23 cellular contexts compared by ENCODE assay signal in genomic region chr17:17558431-17558830, GRCh38. TPM values are rescaled to one million over a fixed set of nuclear protein-coding genes. Genes with fewer than 3 reads are reported as not detected.
DNase-seq lines count a peak whose midpoint lies in the region; ATAC-seq and TF ChIP-seq lines count a peak whose summit lies in the region.
"Had no signal": no experiment of that assay in that cellular context is flagged by ENCODE, and none has a peak within 500 bp of the region (broad histone marks: within the 10 kb centered on the region; RNA-seq: fewer than 3 reads in every experiment).

No MANE protein-coding gene starts in this region.

- H3K9me3 Mint-ChIP-seq in immature natural killer cell, result no peaks in the 10 kb centered on the region
- H3K9me3 Mint-ChIP-seq in activated T-cell treated with anti-CD3 and anti-CD28 coated beads, Interleukin-2, amount 50 U/mL, for 72 hours, result no peaks in the 10 kb centered on the region
- H3K9me3 Mint-ChIP-seq: CD14-positive monocyte; CD4-positive, alpha-beta T cell; CD8-positive, alpha-beta memory T cell had no signal

- H3K4me1 Mint-ChIP-seq in immature natural killer cell, result no peaks in the 10 kb centered on the region
- H3K4me1 Mint-ChIP-seq in activated T-cell treated with anti-CD3 and anti-CD28 coated beads, Interleukin-2, amount 50 U/mL, for 72 hours (ENCODE audit: low read depth), result no peaks in the 10 kb centered on the region
- H3K4me1 Mint-ChIP-seq: CD8-positive, alpha-beta memory T cell had no signal

- H3K27me3 Mint-ChIP-seq in immature natural killer cell (ENCODE audit: low read depth in 3 of 3), result peaks cover 0 to 1% (median 0%) of the 10 kb centered on the region in 3 donors
- no peaks in the 10 kb centered on the region for H3K27me3 Mint-ChIP-seq in activated T-cell treated with anti-CD3 and anti-CD28 coated beads, Interleukin-2, amount 50 U/mL, for 72 hours (ENCODE audit: low read depth)
- H3K27me3 Mint-ChIP-seq: CD4-positive, alpha-beta T cell had no signal

- no peak overlapping the region for H2BK20ac ChIP-seq in IMR-90 (ENCODE audit: low read depth, low read length)

- no peak overlapping the region for H4K8ac ChIP-seq in IMR-90 (ENCODE audit: low read depth in 2 of 2, low read length in 2 of 2)

- no peak for TF ChIP-seq CTCF in left ventricle myocardium inferior (IDR thresholded peaks at IDR 0.05; ENCODE audit: borderline replicate concordance)
- TF ChIP-seq CTCF in heart left ventricle (IDR thresholded peaks at IDR 0.05), result no peak
- TF ChIP-seq CTCF in IMR-90 (conservative IDR thresholded peaks at IDR 0.05; ENCODE audit: low read depth, low read length), result no peak

- no peak overlapping the region for H3K4ac ChIP-seq in IMR-90 (ENCODE audit: low read depth, low read length)

- CTCF ChIA-PET in IMR-90 (lab: Yijun Ruan, JAX), result no interaction called here

- peak overlapping the region; percentile 3 for H2AK9ac ChIP-seq in IMR-90 (replicated peaks; ENCODE audit: low read depth, low read length, poor library complexity)

- no peaks in the 10 kb centered on the region; a peak in 1 of 4 replicates for H3K79me1 ChIP-seq in IMR-90 (ENCODE audit: low read depth in 1 of 2, low read length in 2 of 2)

- ATAC-seq in heart left ventricle, result no peak
- no peak for ATAC-seq in IMR-90 (ENCODE audit: low read depth)
- no peak for ATAC-seq in activated T-cell treated with anti-CD3 and anti-CD28 coated beads, Interleukin-2, amount 50 U/mL, for 72 hours (replicated peaks in 1 of 2)
- ATAC-seq: A549, GM12878, HCT116 had no signal

- H3K4me3 ChIP-seq in left ventricle myocardium inferior, result no peak overlapping the region
- no peak overlapping the region for H3K4me3 ChIP-seq in heart left ventricle
- H3K4me3 ChIP-seq in BLaER1 treated with 17β-estradiol and CSF1 and Interleukin-3, amounts not matched to agents 10 nM and 100 nM, result no peak overlapping the region
- no peak overlapping the region for H3K4me3 ChIP-seq in IMR-90 (ENCODE audit: insufficient read depth, low read depth, low read length)
- H3K4me3 ChIP-seq: A549, GM12878, GM23248 had no signal

- no peak overlapping the region for H3K18ac ChIP-seq in IMR-90 (ENCODE audit: low read depth, low read length)

- no peak overlapping the region for H2BK5ac ChIP-seq in IMR-90 (ENCODE audit: low read depth, low read length, poor library complexity, severe bottlenecking)

- TF ChIP-seq POLR2A in heart left ventricle (IDR thresholded peaks at IDR 0.05), result no peak
- no peak for TF ChIP-seq POLR2A in IMR-90 (IDR thresholded peaks at IDR 0.05; ENCODE audit: low read depth, low read length)

- no peak overlapping the region for H2AK5ac ChIP-seq in IMR-90 (ENCODE audit: low read depth, low read length)

- H3K56ac ChIP-seq in IMR-90 (ENCODE audit: extremely low read depth, insufficient read depth, low read length), result no peak overlapping the region

- intact Hi-C loops in left ventricle myocardium inferior (cut with micrococcal nuclease) (no loop called here), heart left ventricle (cut with DNase I) (no loop called here), IMR-90 (cut with micrococcal nuclease) (no loop called here)

- no peaks in the 10 kb centered on the region for H3K27me3 ChIP-seq in left ventricle myocardium inferior (ENCODE audit: low read depth)
- H3K27me3 ChIP-seq in heart left ventricle, result no peaks in the 10 kb centered on the region
- H3K27me3 ChIP-seq in BLaER1 treated with 17β-estradiol and CSF1 and Interleukin-3, amounts not matched to agents 10 nM and 100 nM, result peaks cover 0 to 13% (median 0%) of the 10 kb centered on the region in 11 experiments; a peak in 2 of 22 replicates
- H3K27me3 ChIP-seq in IMR-90 (ENCODE audit: control insufficient read depth, insufficient read depth, low read length), result no peaks in the 10 kb centered on the region
- H3K27me3 ChIP-seq: BE2C had no signal

- dilution Hi-C loops in IMR-90 (cut with HindIII; ENCODE audit: low sequenced_read_pairs, unreplicated experiment), result no loop called here

- no peak overlapping the region for H2BK15ac ChIP-seq in IMR-90 (ENCODE audit: low read depth, low read length)

- no peak overlapping the region for H4K91ac ChIP-seq in IMR-90 (ENCODE audit: insufficient read depth, low read depth, low read length)

- DNase-seq in left ventricle myocardium inferior (no peak), heart left ventricle (no peak), IMR-90 (no peak), immature natural killer cell (no peak), NCI-H1105 (lab: John Stamatoyannopoulos, UW) (no peak)
- no peak for DNase-seq in activated T-cell treated with anti-CD3 and anti-CD28 coated beads, Interleukin-2, amount 50 U/mL, for 72 hours
- DNase-seq: 8988T; ACHN; AML-193; BE2C; CD4-positive, alpha-beta T cell; CD8-positive, alpha-beta memory T cell; DMS 273 treated with DMSO at 0.1 percent for 48 hours; DMS79; EL; GDM1; GM23248; H7 had no signal

- H3K9me1 ChIP-seq in IMR-90 (ENCODE audit: insufficient read depth, low read length), result no peaks in the 10 kb centered on the region

- no peaks in the 10 kb centered on the region for H3K36me3 Mint-ChIP-seq in immature natural killer cell
- H3K36me3 Mint-ChIP-seq in activated T-cell treated with anti-CD3 and anti-CD28 coated beads, Interleukin-2, amount 50 U/mL, for 72 hours (ENCODE audit: insufficient read depth in 2 of 2), result no peaks in the 10 kb centered on the region
- H3K36me3 Mint-ChIP-seq: CD8-positive, alpha-beta memory T cell had no signal

- H3K36me3 ChIP-seq in left ventricle myocardium inferior (no peaks in the 10 kb centered on the region), heart left ventricle (no peaks in the 10 kb centered on the region), IMR-90 (ENCODE audit: control insufficient read depth, insufficient read depth, low read length) (no peaks in the 10 kb centered on the region)
- no peaks in the 10 kb centered on the region for H3K36me3 ChIP-seq in BLaER1 treated with 17β-estradiol and CSF1 and Interleukin-3, amounts not matched to agents 10 nM and 100 nM
- H3K36me3 ChIP-seq: BE2C had no signal

- no peak overlapping the region for H3K4me3 Mint-ChIP-seq in immature natural killer cell
- no peak overlapping the region for H3K4me3 Mint-ChIP-seq in activated T-cell treated with anti-CD3 and anti-CD28 coated beads, Interleukin-2, amount 50 U/mL, for 72 hours
- H3K4me3 Mint-ChIP-seq: CD14-positive monocyte; CD4-positive, alpha-beta T cell had no signal

- H4K5ac ChIP-seq in IMR-90 (ENCODE audit: low read depth, low read length), result no peak overlapping the region

- POLR2A ChIA-PET in IMR-90 (lab: Charles Lee; ENCODE audit: unreplicated experiment), result no interaction called here

- H3K14ac ChIP-seq in IMR-90 (replicated peaks; ENCODE audit: low read depth, low read length), result no peak overlapping the region

- 90 to 92% (median 92%) methylated on average over 8 of the region's 8 CpGs for WGBS in heart left ventricle, 4 donors
- WGBS in IMR-90 (ENCODE audit: extremely low coverage in 2 of 2, insufficient read length in 1 of 2), 2 experiments, result 93% methylated on average over 4 of the region's 8 CpGs; no CpG with 5 or more reads in 1 of the 2 experiments

- H3K4me2 ChIP-seq in BLaER1 treated with 17β-estradiol and CSF1 and Interleukin-3, amounts not matched to agents 10 nM and 100 nM, result peak overlapping the region in 9 of 11 experiments; percentile 68 to 96 (median 84); a peak in 17 of 22 replicates
- no peak overlapping the region for H3K4me2 ChIP-seq in IMR-90 (ENCODE audit: low read depth, low read length)
- H3K4me2 ChIP-seq: A549 had no signal

- no TSS peak for BruUV-seq in IMR-90 (replicated peaks; lab: Mats Ljungman, UMichigan)

- TF ChIP-seq RAD21 in IMR-90 (IDR thresholded peaks at IDR 0.05; ENCODE audit: low read length), result no peak

- H3K23ac ChIP-seq in IMR-90 (ENCODE audit: low read depth, low read length), result no peak overlapping the region

- H2BK120ac ChIP-seq in IMR-90 (ENCODE audit: low read depth, low read length), result no peak overlapping the region

- peak overlapping the region; percentile 64 for H3K27ac ChIP-seq in left ventricle myocardium inferior (replicated peaks)
- no peak overlapping the region for H3K27ac ChIP-seq in heart left ventricle
- H3K27ac ChIP-seq in BLaER1 treated with 17β-estradiol and CSF1 and Interleukin-3, amounts not matched to agents 10 nM and 100 nM, result no peak overlapping the region
- no peak overlapping the region for H3K27ac ChIP-seq in IMR-90 (ENCODE audit: insufficient read depth, low read length)
- H3K27ac ChIP-seq: A549, GM23248 had no signal

- no peaks in the 10 kb centered on the region for H3K9me3 ChIP-seq in left ventricle myocardium inferior (replicated peaks)
- H3K9me3 ChIP-seq in heart left ventricle, result no peaks in the 10 kb centered on the region
- no peaks in the 10 kb centered on the region for H3K9me3 ChIP-seq in BLaER1 treated with 17β-estradiol and CSF1 and Interleukin-3, amounts not matched to agents 10 nM and 100 nM (replicated peaks in 1 of 11)
- no peaks in the 10 kb centered on the region for H3K9me3 ChIP-seq in IMR-90 (ENCODE audit: control insufficient read depth, insufficient read depth, low read length)
- H3K9me3 ChIP-seq: A549, BE2C had no signal

- in situ Hi-C loops in IMR-90 (cut with MboI; ENCODE audit: low sequenced_read_pairs), result no loop called here

- H4K20me1 ChIP-seq in BLaER1 treated with 17β-estradiol and CSF1 and Interleukin-3, amounts not matched to agents 10 nM and 100 nM, result peaks cover 0 to 44% (median 13%) of the 10 kb centered on the region in 11 experiments; a peak in 10 of 22 replicates
- H4K20me1 ChIP-seq in IMR-90 (ENCODE audit: insufficient read depth, low read length), result peaks cover 4% of the 10 kb centered on the region; the same call in 1 of the 2 replicates

- H2AFZ ChIP-seq in IMR-90 (replicated peaks; ENCODE audit: low read length, poor library complexity), result no peak overlapping the region
- H2AFZ ChIP-seq: GM23248 had no signal

- H3K9ac ChIP-seq in BLaER1 treated with 17β-estradiol and CSF1 and Interleukin-3, amounts not matched to agents 10 nM and 100 nM, result no peak overlapping the region
- no peak overlapping the region for H3K9ac ChIP-seq in IMR-90 (ENCODE audit: low read depth, low read length)
- H3K9ac ChIP-seq: GM23248 had no signal

- H3K4me1 ChIP-seq in left ventricle myocardium inferior, result peaks cover 41% of the 10 kb centered on the region
- peaks cover 0 to 27% (median 3%) of the 10 kb centered on the region in 12 donors for H3K4me1 ChIP-seq in heart left ventricle
- peaks cover 42 to 100% (median 95%) of the 10 kb centered on the region in 10 experiments for H3K4me1 ChIP-seq in BLaER1 treated with 17β-estradiol and CSF1 and Interleukin-3, amounts not matched to agents 10 nM and 100 nM
- no peaks in the 10 kb centered on the region for H3K4me1 ChIP-seq in IMR-90 (ENCODE audit: control insufficient read depth, insufficient read depth, low read length)
- H3K4me1 ChIP-seq: A549, BE2C had no signal

- no peak overlapping the region for H3K27ac Mint-ChIP-seq in immature natural killer cell
- no peak overlapping the region for H3K27ac Mint-ChIP-seq in activated T-cell treated with anti-CD3 and anti-CD28 coated beads, Interleukin-2, amount 50 U/mL, for 72 hours
- H3K27ac Mint-ChIP-seq: CD4-positive, alpha-beta T cell; CD8-positive, alpha-beta memory T cell had no signal

RNA-seq across cellular contexts. Expression of gene PEMT, which starts 33.1 kb away (rescaled TPM):
- total RNA-seq in left ventricle myocardium inferior, result 18.8 TPM
- 10 to 100 TPM; 15.7 to 41.0 (median 25.4) TPM for total RNA-seq in heart left ventricle
- 10 to 100 TPM; 25.0 to 42.2 TPM for polyA plus RNA-seq in heart left ventricle
- total RNA-seq in IMR-90 (2012; rRNA removed), result 23.3 and 25.0 TPM in 2 replicates
- polyA plus RNA-seq in IMR-90 (2012; rRNA removed), result 49.5 and 54.5 TPM in 2 replicates
- 32.8 and 68.4 TPM in 2 replicates for polyA plus RNA-seq in IMR-90 (2012; cell fraction: cytosol; rRNA removed)
- 12.5 and 28.3 TPM in 2 replicates for polyA plus RNA-seq in IMR-90 (2012; cell fraction: nucleus; rRNA removed; ENCODE audit: low replicate concordance)
- polyA plus RNA-seq in immature natural killer cell, result 10 to 100 TPM; 18.0 to 41.6 (median 31.4) TPM
- 10 to 100 TPM; 21.6 to 36.8 TPM for total RNA-seq in activated T-cell treated with anti-CD3 and anti-CD28 coated beads, Interleukin-2, amount 50 U/mL, for 72 hours
